24 cellular contexts compared by ENCODE assay signal in genomic region chr12:129868566-129868965, GRCh38. TPM values are rescaled to one million over a fixed set of nuclear protein-coding genes. Genes with fewer than 3 reads are reported as not detected.
DNase-seq lines count a peak whose midpoint lies in the region; ATAC-seq and TF ChIP-seq lines count a peak whose summit lies in the region.
"Had no signal": no experiment of that assay in that cellular context is flagged by ENCODE, and none has a peak within 500 bp of the region (broad histone marks: within the 10 kb centered on the region; RNA-seq: fewer than 3 reads in every experiment).

No MANE protein-coding gene starts in this region.

- no peak overlapping the region for H3K27ac ChIP-seq in lung (ENCODE audit: low read depth in 1 of 2, low read length in 1 of 2)
- H3K27ac ChIP-seq: 22Rv1; BLaER1 treated with 17β-estradiol and CSF1 and Interleukin-3, amounts not matched to agents 10 nM and 100 nM; SJSA1 had no signal

- peaks cover 4% of the 10 kb centered on the region for H3K27me3 ChIP-seq in lung (ENCODE audit: control insufficient read depth, insufficient read depth)
- H3K27me3 ChIP-seq: BLaER1 treated with 17β-estradiol and CSF1 and Interleukin-3, amounts not matched to agents 10 nM and 100 nM; MG63; SJSA1 had no signal

- peak; percentile 65 for DNase-seq in NCI-H510A treated with DMSO at 0.1 percent for 48 hours (lab: John Stamatoyannopoulos, UW)
- no peak for DNase-seq in NCI-H510A (lab: John Stamatoyannopoulos, UW)
- DNase-seq in DMS53 treated with DMSO at 0.1 percent for 48 hours (lab: John Stamatoyannopoulos, UW; ENCODE audit: unreplicated experiment) = peak; percentile 25
- peak; percentile 16 for DNase-seq in RPMI7951 (ENCODE audit: low read depth)
- peak; percentile 18 for DNase-seq in lung (ENCODE audit: low spot score)
- DNase-seq in UCSD-AML1 (lab: John Stamatoyannopoulos, UW; ENCODE audit: unreplicated experiment) = no peak
- DNase-seq in SW 1271 (lab: John Stamatoyannopoulos, UW) = no peak
- no peak for DNase-seq in cerebellar cortex (ENCODE audit: low spot score)
- DNase-seq: CD4-positive, alpha-beta T cell; COR-L47; DMS79; KBM-7; MG63; NCI-H1105 treated with DMSO at 0.1 percent for 48 hours; NCI-H146; NCI-H1930; NCI-H2107; PC-3; T-cell had no signal

- TF ChIP-seq CTCF in lung (IDR thresholded peaks at IDR 0.05; ENCODE audit: control extremely low read depth, extremely low read depth) = no peak

- WGBS in lung, 2 donors = 85 to 88% methylated on average over 8 of the region's 8 CpGs

- no peak for ATAC-seq in lung (ENCODE audit: insufficient read depth, low FRiP score)
- ATAC-seq: PC-3, Right ventricle myocardium inferior, T-cell had no signal

- no peaks in the 10 kb centered on the region for H3K36me3 ChIP-seq in lung (ENCODE audit: control insufficient read depth in 2 of 2, insufficient read depth in 2 of 2, low read length in 2 of 2)
- H3K36me3 ChIP-seq: BLaER1 treated with 17β-estradiol and CSF1 and Interleukin-3, amounts not matched to agents 10 nM and 100 nM; MG63; SJSA1 had no signal

- no peaks in the 10 kb centered on the region for H3K4me1 ChIP-seq in lung (ENCODE audit: control insufficient read depth in 2 of 2, insufficient read depth in 2 of 2, low read length in 2 of 2)
- H3K4me1 ChIP-seq: BLaER1 treated with 17β-estradiol and CSF1 and Interleukin-3, amounts not matched to agents 10 nM and 100 nM; SJSA1 had no signal

- peaks cover 0 to 8% of the 10 kb centered on the region in 2 donors for H3K9me3 ChIP-seq in lung (ENCODE audit: control insufficient read depth in 2 of 2, insufficient read depth in 1 of 2, low read length in 1 of 2)
- H3K9me3 ChIP-seq: MG63 had no signal

- no peak overlapping the region for H3K4me3 ChIP-seq in lung
- H3K4me3 ChIP-seq: BLaER1 treated with 17β-estradiol and CSF1 and Interleukin-3, amounts not matched to agents 10 nM and 100 nM; MG63; SJSA1 had no signal

RNA-seq across cellular contexts. Expression of gene TMEM132D, which starts 35.3 kb away (rescaled TPM):
- 0.36 and 0.98 TPM in 2 replicates for total RNA-seq in RPMI7951 (2014; rRNA removed; shearing (Covaris generic))
- under 1 TPM; 0.09 to 0.20 TPM for total RNA-seq in lung
- polyA plus RNA-seq in lung = under 1 TPM; 0.06 to 0.17 TPM
- total RNA-seq: CD4-positive, alpha-beta T cell; LHCN-M2; PC-3; Right ventricle myocardium inferior; SJSA1; T-cell had no signal

Comparison
In these comparisons a context has a peak if more than half of its experiments do, and no peak if none do; other contexts are left out.
1. DNase-seq: peak in NCI-H510A treated with DMSO at 0.1 percent for 48 hours (single experiment), DMS53 treated with DMSO at 0.1 percent for 48 hours (single experiment), RPMI7951 (single experiment) and lung (single experiment); none in NCI-H510A (single experiment), UCSD-AML1 (single experiment), SW 1271 (0 of 2) and cerebellar cortex (single experiment).